1 cellular context compared by ENCODE assay signal in the genomic region with DNA sequence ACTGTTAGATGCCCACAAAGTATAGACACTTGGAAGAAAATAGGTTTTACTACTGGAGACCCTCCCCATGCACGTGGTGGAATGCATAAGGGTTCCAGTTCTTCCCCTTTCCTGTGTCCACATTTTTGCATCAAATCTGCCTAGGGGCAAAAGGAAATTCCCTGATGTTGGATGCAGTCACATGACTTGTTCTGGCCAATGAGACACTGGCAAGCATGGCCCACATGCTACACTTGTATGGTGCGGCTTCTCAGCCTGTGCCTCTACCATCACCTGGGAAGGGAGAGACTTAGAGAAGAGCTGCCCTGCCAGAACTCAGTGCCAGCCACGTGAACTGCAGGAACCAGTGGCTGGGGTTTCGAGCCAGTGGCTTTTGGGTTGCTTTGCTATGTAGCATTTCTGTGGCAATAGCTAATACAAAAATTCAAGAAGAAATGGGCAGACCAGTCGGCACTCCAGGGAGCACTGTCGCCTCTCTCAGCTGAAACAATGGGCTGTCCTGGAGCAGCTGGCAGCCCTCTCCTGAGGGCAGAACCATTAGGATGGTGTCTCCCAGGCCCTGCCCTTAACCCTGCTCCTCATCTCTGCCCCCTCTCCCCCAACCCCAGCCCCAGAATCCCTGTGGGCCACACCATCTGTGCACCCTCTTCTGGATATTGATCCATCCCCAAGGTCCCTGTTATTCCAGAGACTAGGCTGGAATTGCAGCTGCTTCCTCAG.
TF ChIP-seq lines count a peak whose summit lies in the region.

No MANE protein-coding gene starts in this region.

TF ChIP-seq in WTC11, 78 proteins besides CTCF, POLR2A, EP300 and RAD21 (continued from another document):
- TF ChIP-seq, protein P1, sequence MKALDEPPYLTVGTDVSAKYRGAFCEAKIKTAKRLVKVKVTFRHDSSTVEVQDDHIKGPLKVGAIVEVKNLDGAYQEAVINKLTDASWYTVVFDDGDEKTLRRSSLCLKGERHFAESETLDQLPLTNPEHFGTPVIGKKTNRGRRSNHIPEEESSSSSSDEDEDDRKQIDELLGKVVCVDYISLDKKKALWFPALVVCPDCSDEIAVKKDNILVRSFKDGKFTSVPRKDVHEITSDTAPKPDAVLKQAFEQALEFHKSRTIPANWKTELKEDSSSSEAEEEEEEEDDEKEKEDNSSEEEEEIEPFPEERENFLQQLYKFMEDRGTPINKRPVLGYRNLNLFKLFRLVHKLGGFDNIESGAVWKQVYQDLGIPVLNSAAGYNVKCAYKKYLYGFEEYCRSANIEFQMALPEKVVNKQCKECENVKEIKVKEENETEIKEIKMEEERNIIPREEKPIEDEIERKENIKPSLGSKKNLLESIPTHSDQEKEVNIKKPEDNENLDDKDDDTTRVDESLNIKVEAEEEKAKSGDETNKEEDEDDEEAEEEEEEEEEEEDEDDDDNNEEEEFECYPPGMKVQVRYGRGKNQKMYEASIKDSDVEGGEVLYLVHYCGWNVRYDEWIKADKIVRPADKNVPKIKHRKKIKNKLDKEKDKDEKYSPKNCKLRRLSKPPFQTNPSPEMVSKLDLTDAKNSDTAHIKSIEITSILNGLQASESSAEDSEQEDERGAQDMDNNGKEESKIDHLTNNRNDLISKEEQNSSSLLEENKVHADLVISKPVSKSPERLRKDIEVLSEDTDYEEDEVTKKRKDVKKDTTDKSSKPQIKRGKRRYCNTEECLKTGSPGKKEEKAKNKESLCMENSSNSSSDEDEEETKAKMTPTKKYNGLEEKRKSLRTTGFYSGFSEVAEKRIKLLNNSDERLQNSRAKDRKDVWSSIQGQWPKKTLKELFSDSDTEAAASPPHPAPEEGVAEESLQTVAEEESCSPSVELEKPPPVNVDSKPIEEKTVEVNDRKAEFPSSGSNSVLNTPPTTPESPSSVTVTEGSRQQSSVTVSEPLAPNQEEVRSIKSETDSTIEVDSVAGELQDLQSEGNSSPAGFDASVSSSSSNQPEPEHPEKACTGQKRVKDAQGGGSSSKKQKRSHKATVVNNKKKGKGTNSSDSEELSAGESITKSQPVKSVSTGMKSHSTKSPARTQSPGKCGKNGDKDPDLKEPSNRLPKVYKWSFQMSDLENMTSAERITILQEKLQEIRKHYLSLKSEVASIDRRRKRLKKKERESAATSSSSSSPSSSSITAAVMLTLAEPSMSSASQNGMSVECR (CRISPR knock-in tag; IDR thresholded peaks at IDR 0.05; ENCODE audit: borderline replicate concordance) = no peak
- TF ChIP-seq ETV6 (CRISPR knock-in tag; IDR thresholded peaks at IDR 0.05) = no peak
- TF ChIP-seq, protein P2, sequence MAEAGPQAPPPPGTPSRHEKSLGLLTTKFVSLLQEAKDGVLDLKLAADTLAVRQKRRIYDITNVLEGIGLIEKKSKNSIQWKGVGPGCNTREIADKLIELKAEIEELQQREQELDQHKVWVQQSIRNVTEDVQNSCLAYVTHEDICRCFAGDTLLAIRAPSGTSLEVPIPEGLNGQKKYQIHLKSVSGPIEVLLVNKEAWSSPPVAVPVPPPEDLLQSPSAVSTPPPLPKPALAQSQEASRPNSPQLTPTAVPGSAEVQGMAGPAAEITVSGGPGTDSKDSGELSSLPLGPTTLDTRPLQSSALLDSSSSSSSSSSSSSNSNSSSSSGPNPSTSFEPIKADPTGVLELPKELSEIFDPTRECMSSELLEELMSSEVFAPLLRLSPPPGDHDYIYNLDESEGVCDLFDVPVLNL (CRISPR knock-in tag; IDR thresholded peaks at IDR 0.05; ENCODE audit: borderline replicate concordance, low read depth) = no peak
